Comparison of ENCODE assay signal across 9 cellular contexts in genomic region chr4:8269535-8270417, GRCh38. TPM values are rescaled to one million over a fixed set of nuclear protein-coding genes. Genes with fewer than 3 reads are reported as not detected.
DNase-seq lines count a peak whose midpoint lies in the region; ATAC-seq and TF ChIP-seq lines count a peak whose summit lies in the region.
"Had no signal": no experiment of that assay in that cellular context is flagged by ENCODE, and none has a peak within 500 bp of the region (broad histone marks: within the 10 kb centered on the region; RNA-seq: fewer than 3 reads in every experiment).

Gene HTRA3, plus strand, starts transcription at chr4:8269754. Its CDS starts 215 bp downstream, at chr4:8269969.

- H3K4me1 ChIP-seq in endodermal cell (ENCODE audit: control insufficient read depth, insufficient read depth, low read length) (no peaks in the 10 kb centered on the region), mononuclear cell (ENCODE audit: insufficient read depth, low read length) (peaks cover 30% of the 10 kb centered on the region), uterus (peaks cover 0 to 12% of the 10 kb centered on the region in 2 donors)

- no peak for DNase-seq in activated naive CD4-positive, alpha-beta T cell treated with anti-CD3 and anti-CD28 coated beads, Interleukin-2, amount 50 U/mL, for 72 hours (ENCODE audit: low spot score in 2 of 2)
- DNase-seq in activated naive CD4-positive, alpha-beta T cell treated with Interleukin-2 at 50 U/mL for 16 hours = no peak
- DNase-seq in endodermal cell (peak; percentile 84), uterus (peak; percentile 44 to 79)
- DNase-seq: kidney glomerular epithelial cell had no signal

- intact Hi-C loops in uterus (cut with DNase I; ENCODE audit: low total_unique reads) = loop anchor here (10.0 kb wide), 1 partner anchor 135 kb away; no protein-coding TSS in a partner anchor

- H3K9ac ChIP-seq in endodermal cell (ENCODE audit: extremely low read depth, low read length, poor library complexity, severe bottlenecking) = no peak within 1 kb of the TSS

- no peaks in the 10 kb centered on the region for H3K36me3 Mint-ChIP-seq in activated naive CD4-positive, alpha-beta T cell treated with anti-CD3 and anti-CD28 coated beads, Interleukin-2, amount 50 U/mL, for 72 hours
- no peaks in the 10 kb centered on the region for H3K36me3 Mint-ChIP-seq in endodermal cell (ENCODE audit: low read depth)

- peaks cover 4% of the 10 kb centered on the region for H3K4me1 Mint-ChIP-seq in endodermal cell

- H3K9me3 ChIP-seq in endodermal cell (ENCODE audit: control insufficient read depth, low read length) = no peaks in the 10 kb centered on the region
- H3K9me3 ChIP-seq in mononuclear cell (ENCODE audit: low read depth, low read length) = no peaks in the 10 kb centered on the region
- H3K9me3 ChIP-seq in uterus = no peaks in the 10 kb centered on the region

- no peaks in the 10 kb centered on the region for H3K9me3 Mint-ChIP-seq in activated naive CD4-positive, alpha-beta T cell treated with anti-CD3 and anti-CD28 coated beads, Interleukin-2, amount 50 U/mL, for 72 hours
- no peaks in the 10 kb centered on the region for H3K9me3 Mint-ChIP-seq in endodermal cell

- TF ChIP-seq CTCF in endodermal cell (conservative IDR thresholded peaks at IDR 0.05) = peak; percentile 11
- no peak for TF ChIP-seq CTCF in uterus (IDR thresholded peaks at IDR 0.05)

- TF ChIP-seq POLR2A in uterus (IDR thresholded peaks at IDR 0.05) = peak; percentile 72 to 90

- H3K4me3 Mint-ChIP-seq in endodermal cell = peak within 1 kb of the TSS; percentile 40

- H3K4me3 ChIP-seq in endodermal cell (ENCODE audit: low read length) (no peak within 1 kb of the TSS), mononuclear cell (ENCODE audit: low read length) (peak within 1 kb of the TSS; percentile 6), uterus (peak within 1 kb of the TSS; percentile 23 to 54)

- H3K27ac ChIP-seq in endodermal cell (ENCODE audit: low read depth, low read length) (no peak within 1 kb of the TSS), uterus (peak within 1 kb of the TSS; percentile 73 to 78)

- ATAC-seq in activated naive CD4-positive, alpha-beta T cell treated with anti-CD3 and anti-CD28 coated beads, Interleukin-2, amount 50 U/mL, for 72 hours = peak; percentile 25 to 30
- ATAC-seq in HG03159 (IDR thresholded peaks at IDR 0.05; ENCODE audit: unreplicated experiment) (no peak), GM21825 (IDR thresholded peaks at IDR 0.05; ENCODE audit: unreplicated experiment) (no peak), HG03378 (IDR thresholded peaks at IDR 0.05; ENCODE audit: unreplicated experiment) (no peak)

- WGBS in endodermal cell (ENCODE audit: insufficient coverage in 1 of 2, insufficient read length in 1 of 2), 2 experiments = 7 to 9% methylated on average over 53 to 111 of the region's 111 CpGs

- H3K36me3 ChIP-seq in endodermal cell (ENCODE audit: control insufficient read depth, insufficient read depth, low read length) (no peaks in the 10 kb centered on the region), uterus (no peaks in the 10 kb centered on the region)

- peaks cover 33% of the 10 kb centered on the region for H3K27me3 Mint-ChIP-seq in endodermal cell (ENCODE audit: insufficient read depth)

- peaks cover 33% of the 10 kb centered on the region for H3K27me3 ChIP-seq in endodermal cell (ENCODE audit: control insufficient read depth, insufficient read depth, low read length, poor library complexity, severe bottlenecking)
- H3K27me3 ChIP-seq in mononuclear cell (ENCODE audit: insufficient read depth, low read length) = no peaks in the 10 kb centered on the region
- H3K27me3 ChIP-seq in uterus = no peaks in the 10 kb centered on the region

- H3K27ac Mint-ChIP-seq in activated naive CD4-positive, alpha-beta T cell treated with anti-CD3 and anti-CD28 coated beads, Interleukin-2, amount 50 U/mL, for 72 hours = no peak within 1 kb of the TSS
- H3K27ac Mint-ChIP-seq in endodermal cell = no peak within 1 kb of the TSS

RNA-seq across cellular contexts. Expression of gene HTRA3, which starts in this region (rescaled TPM):
- total RNA-seq in activated naive CD4-positive, alpha-beta T cell treated with anti-CD3 and anti-CD28 coated beads, Interleukin-2, amount 50 U/mL, for 72 hours = not detected
- total RNA-seq in endodermal cell (1 to 10 TPM; 3.2 to 4.6 TPM), mononuclear cell (not detected), uterus (10 to 100 TPM; 22.8 to 65.3 (median 29.5) TPM)
- polyA plus RNA-seq in endodermal cell (2013, experiment 1 of 2) = 1.4 TPM
- 1.6 TPM for polyA plus RNA-seq in endodermal cell (2013, experiment 2 of 2)

Comparison
In these comparisons a context has a peak if more than half of its experiments do, and no peak if none do; other contexts are left out.
1. RNA of gene HTRA3 (total RNA-seq): 22.8 to 65.3 TPM in uterus; 3.2 to 4.6 TPM in endodermal cell, not detected in activated naive CD4-positive, alpha-beta T cell treated with anti-CD3 and anti-CD28 coated beads, Interleukin-2, amount 50 U/mL, for 72 hours and not detected in mononuclear cell (single experiment); every median in the first group is over 4 times any median in the second.
2. Peak in ATAC-seq in activated naive CD4-positive, alpha-beta T cell treated with anti-CD3 and anti-CD28 coated beads, Interleukin-2, amount 50 U/mL, for 72 hours; RNA of the gene not detected or under 1 TPM.
3. DNase-seq: peak in endodermal cell (single experiment) and uterus (2 of 2); none in activated naive CD4-positive, alpha-beta T cell treated with anti-CD3 and anti-CD28 coated beads, Interleukin-2, amount 50 U/mL, for 72 hours (0 of 2) and activated naive CD4-positive, alpha-beta T cell treated with Interleukin-2 at 50 U/mL for 16 hours (single experiment).